ENCODE assay signal across 8 cellular contexts in genomic region chr11:18011633-18012313, GRCh38. TPM values are rescaled to one million over a fixed set of nuclear protein-coding genes. Genes with fewer than 3 reads are reported as not detected.
A peak's percentile ranks its signal among the peaks of the same experiment; 100 is the strongest.
DNase-seq lines count a peak whose midpoint lies in the region; ATAC-seq and TF ChIP-seq lines count a peak whose summit lies in the region.

No MANE protein-coding gene starts in this region.

- H3K4me1 Mint-ChIP-seq in activated naive CD8-positive, alpha-beta T cell treated with anti-CD3 and anti-CD28 coated beads, Interleukin-2, amount 50 U/mL, for 24 hours, result peaks cover 42% of the 10 kb centered on the region

- DNase-seq in cardiac muscle cell (ENCODE audit: low read depth in 1 of 2, low spot score in 1 of 2) (no peak), Right ventricle myocardium inferior (ENCODE audit: missing footprints) (no peak), thoracic aorta (ENCODE audit: low spot score) (no peak), HT-29 (ENCODE audit: low spot score) (no peak)
- DNase-seq in activated naive CD8-positive, alpha-beta T cell treated with anti-CD3 and anti-CD28 coated beads, Interleukin-2, amount 50 U/mL, for 24 hours, result peak; percentile 4
- DNase-seq in stimulated activated CD4-positive, alpha-beta T cell treated with anti-CD3 and anti-CD28 coated beads, Interleukin-15, amount 100 ng/mL, for 24 hours, result no peak

- TF ChIP-seq RAD21 in liver (IDR thresholded peaks at IDR 0.05), result no peak

- 73% methylated on average over 18 of the region's 18 CpGs for WGBS in liver

- no peaks in the 10 kb centered on the region for H3K4me1 ChIP-seq in cardiac muscle cell (ENCODE audit: low read depth)
- H3K4me1 ChIP-seq in liver (ENCODE audit: control insufficient read depth in 4 of 4, insufficient read depth in 4 of 4, low read length in 3 of 4), result peaks cover 0 to 12% (median 0%) of the 10 kb centered on the region in 4 donors
- peaks cover 4 to 18% of the 10 kb centered on the region in 2 donors for H3K4me1 ChIP-seq in thoracic aorta (ENCODE audit: control insufficient read depth in 1 of 2, low read depth in 2 of 2)

- ATAC-seq in Right ventricle myocardium inferior (no peak), thoracic aorta (ENCODE audit: insufficient number of reproducible peaks, low FRiP score, low read depth) (no peak), HG03159 (IDR thresholded peaks at IDR 0.05; ENCODE audit: unreplicated experiment) (no peak)
- no peak for ATAC-seq in activated naive CD8-positive, alpha-beta T cell treated with anti-CD3 and anti-CD28 coated beads, Interleukin-2, amount 50 U/mL, for 24 hours

- H3K4me3 ChIP-seq in cardiac muscle cell (peak overlapping the region; percentile 68), liver (ENCODE audit: low read depth in 1 of 3, low read length in 3 of 3) (peak overlapping the region in 2 of 3 donors; percentile 71 to 76), thoracic aorta (peak overlapping the region; percentile 87)

- H3K9me3 Mint-ChIP-seq in activated naive CD8-positive, alpha-beta T cell treated with anti-CD3 and anti-CD28 coated beads, Interleukin-2, amount 50 U/mL, for 24 hours, result no peaks in the 10 kb centered on the region

- H3K36me3 ChIP-seq in cardiac muscle cell (no peaks in the 10 kb centered on the region), liver (ENCODE audit: control insufficient read depth in 4 of 4, insufficient read depth in 3 of 4, low read depth in 1 of 4, low read length in 3 of 4) (no peaks in the 10 kb centered on the region), thoracic aorta (no peaks in the 10 kb centered on the region)

- H3K36me3 Mint-ChIP-seq in activated naive CD8-positive, alpha-beta T cell treated with anti-CD3 and anti-CD28 coated beads, Interleukin-2, amount 50 U/mL, for 24 hours (ENCODE audit: low read depth), result no peaks in the 10 kb centered on the region

- H3K27ac ChIP-seq in cardiac muscle cell (peak overlapping the region; percentile 79), liver (ENCODE audit: low read depth in 1 of 2, low read length in 2 of 2) (no peak overlapping the region), thoracic aorta (peak overlapping the region; percentile 98 to 99)

- peak overlapping the region; percentile 79 for H3K27ac Mint-ChIP-seq in activated naive CD8-positive, alpha-beta T cell treated with anti-CD3 and anti-CD28 coated beads, Interleukin-2, amount 50 U/mL, for 24 hours

- H3K27me3 ChIP-seq in cardiac muscle cell (no peaks in the 10 kb centered on the region), liver (ENCODE audit: control insufficient read depth in 4 of 4, insufficient read depth in 4 of 4, low read length in 3 of 4) (no peaks in the 10 kb centered on the region), thoracic aorta (replicated peaks; ENCODE audit: insufficient read depth) (no peaks in the 10 kb centered on the region)

- H3K9ac ChIP-seq in liver (ENCODE audit: low read depth in 1 of 2, low read length in 2 of 2), result no peak overlapping the region

- H3K9me3 ChIP-seq in cardiac muscle cell (ENCODE audit: low read depth) (no peaks in the 10 kb centered on the region), liver (ENCODE audit: control insufficient read depth in 4 of 4, low read length in 3 of 4) (no peaks in the 10 kb centered on the region), thoracic aorta (no peaks in the 10 kb centered on the region)

- TF ChIP-seq CTCF in cardiac muscle cell (IDR thresholded peaks at IDR 0.05; ENCODE audit: low read depth, low read length), result no peak
- no peak for TF ChIP-seq CTCF in liver (IDR thresholded peaks at IDR 0.05; ENCODE audit: low read depth, low read length, missing input control)
- TF ChIP-seq CTCF in thoracic aorta (IDR thresholded peaks at IDR 0.05), result no peak

- no peaks in the 10 kb centered on the region for H3K27me3 Mint-ChIP-seq in activated naive CD8-positive, alpha-beta T cell treated with anti-CD3 and anti-CD28 coated beads, Interleukin-2, amount 50 U/mL, for 24 hours

- intact Hi-C loops in Right ventricle myocardium inferior (cut with DNase I), result loop anchor here (5.0 kb wide), 2 partner anchors 91 to 311 kb away; partner anchors contain the start of genes GTF2H1 and HPS5

- peak overlapping the region; percentile 85 for H3K4me3 Mint-ChIP-seq in activated naive CD8-positive, alpha-beta T cell treated with anti-CD3 and anti-CD28 coated beads, Interleukin-2, amount 50 U/mL, for 24 hours

TF ChIP-seq in liver, 16 proteins besides CTCF, POLR2A, EP300 and RAD21:
- no peak for TF ChIP-seq YY1 (IDR thresholded peaks at IDR 0.05)
- TF ChIP-seq HNF4G (IDR thresholded peaks at IDR 0.05), result no peak
- no peak for TF ChIP-seq SP1 (IDR thresholded peaks at IDR 0.05)

RNA-seq across cellular contexts. Expression of gene SERGEF, which starts 1.1 kb away (rescaled TPM):
- 29.8 and 41.5 TPM in 2 replicates for total RNA-seq in cardiac muscle cell
- polyA plus RNA-seq in cardiac muscle cell, result 51.0 and 64.0 TPM in 2 replicates
- total RNA-seq in Right ventricle myocardium inferior, result 15.2 TPM
- 10 to 100 TPM; 12.9 to 13.9 TPM for total RNA-seq in liver
- polyA plus RNA-seq in liver, result 10 to 100 TPM; 12.0 to 17.9 TPM
- 10 to 100 TPM; 27.3 to 32.0 TPM for total RNA-seq in thoracic aorta
- total RNA-seq in HT-29 (2014; rRNA removed; shearing (Covaris generic)), result 26.0 and 30.9 TPM in 2 replicates

RNA-seq across cellular contexts. Expression of gene TPH1, which starts 34.3 kb away (rescaled TPM):
- total RNA-seq in cardiac muscle cell, result 0.03 and 0.07 TPM in 2 replicates
- polyA plus RNA-seq in cardiac muscle cell, result 0.12 TPM in 1 of 2 replicates, not detected in the other
- total RNA-seq in Right ventricle myocardium inferior, result not detected
- total RNA-seq in liver, result under 1 TPM; 0.17 to 0.19 TPM
- under 1 TPM; 0.01 to 0.04 TPM for polyA plus RNA-seq in liver
- 10 to 100 TPM; 17.5 to 21.7 TPM for total RNA-seq in thoracic aorta
- total RNA-seq in HT-29 (2014; rRNA removed; shearing (Covaris generic)), result 0.03 and 0.10 TPM in 2 replicates

Comparison
In these comparisons a context has a peak if more than half of its experiments do, and no peak if none do; other contexts are left out.
1. H3K27ac ChIP-seq: peak in cardiac muscle cell (single experiment) and thoracic aorta (2 of 2); none in liver (0 of 2).
2. RNA of gene TPH1, which starts 34.3 kb away (total RNA-seq): 17.5 to 21.7 TPM in thoracic aorta; 0.17 to 0.19 TPM in liver, 0.03 to 0.10 TPM in HT-29, 0.03 to 0.07 TPM in cardiac muscle cell and not detected in Right ventricle myocardium inferior (single experiment); every median in the first group is over 10 times any median in the second.
3. Peak in every context shown above with its lines, with median percentiles within 50 percentile points of each other: H3K4me3 ChIP-seq.